In the genomic region with DNA sequence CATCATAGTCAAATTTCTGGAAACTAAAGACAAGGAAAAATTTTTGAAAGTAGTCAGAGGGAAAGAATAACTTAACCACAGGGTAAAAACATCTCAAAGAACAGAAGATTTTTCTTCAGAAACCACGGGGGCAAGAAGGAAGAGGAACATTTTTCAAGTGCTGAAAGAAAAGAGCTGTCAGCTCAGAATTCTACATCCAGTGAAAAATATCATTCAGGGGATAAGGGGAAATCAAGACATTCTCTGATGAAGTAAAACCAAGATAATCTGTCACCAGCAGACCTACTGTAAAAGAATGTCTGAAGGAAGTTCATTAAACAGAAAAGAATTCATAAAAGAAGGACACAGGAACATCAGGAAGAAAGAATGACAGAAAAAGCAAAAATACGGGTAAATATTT, we compare ENCODE assay signal across 15 cellular contexts.
DNase-seq lines count a peak whose midpoint lies in the region; ATAC-seq and TF ChIP-seq lines count a peak whose summit lies in the region.
"Had no signal": no experiment of that assay in that cellular context is flagged by ENCODE, and none has a peak within 500 bp of the region (broad histone marks: within the 10 kb centered on the region; RNA-seq: fewer than 3 reads in every experiment).

No MANE protein-coding gene starts in this region.

- POLR2A ChIA-PET in naive thymus-derived CD8-positive, alpha-beta T cell (lab: Charles Lee): no interaction called here

- H3K27me3 Mint-ChIP-seq in naive thymus-derived CD8-positive, alpha-beta T cell: peaks cover 19 to 47% (median 31%) of the 10 kb centered on the region in 5 donors

- H3K27ac ChIP-seq in osteoblast (ENCODE audit: low read depth, low read length): no peak overlapping the region
- no peak overlapping the region for H3K27ac ChIP-seq in dorsolateral prefrontal cortex
- H3K27ac ChIP-seq: C4-2B had no signal

- H3K27ac Mint-ChIP-seq in naive thymus-derived CD8-positive, alpha-beta T cell: no peak overlapping the region
- H3K27ac Mint-ChIP-seq: B cell; CD4-positive, alpha-beta memory T cell; H9 had no signal

- no peak overlapping the region for H3K4me3 ChIP-seq in fibroblast of pulmonary artery (replicated peaks; ENCODE audit: low read depth, low read length)
- H3K4me3 ChIP-seq in osteoblast (ENCODE audit: insufficient read depth, low read length): no peak overlapping the region
- H3K4me3 ChIP-seq in dorsolateral prefrontal cortex: no peak overlapping the region

- H2AFZ ChIP-seq in osteoblast (ENCODE audit: low read length): peak overlapping the region; percentile 26

- no peaks in the 10 kb centered on the region for H3K36me3 ChIP-seq in osteoblast (ENCODE audit: insufficient read depth, low read length)

- intact Hi-C loops in dorsolateral prefrontal cortex (cut with DNase I): no loop called here

- ATAC-seq in GM18517 (IDR thresholded peaks at IDR 0.05; ENCODE audit: unreplicated experiment): no peak
- ATAC-seq in naive thymus-derived CD8-positive, alpha-beta T cell: no peak

- no peak overlapping the region for H3K4me3 Mint-ChIP-seq in naive thymus-derived CD8-positive, alpha-beta T cell
- H3K4me3 Mint-ChIP-seq: B cell; CD4-positive, alpha-beta memory T cell; H9 had no signal

- peaks cover 0 to under 1% (median 0%) of the 10 kb centered on the region in 9 donors for H3K9me3 Mint-ChIP-seq in naive thymus-derived CD8-positive, alpha-beta T cell
- H3K9me3 Mint-ChIP-seq: H9 had no signal

- TF ChIP-seq CTCF in fibroblast of pulmonary artery (IDR thresholded peaks at IDR 0.05; ENCODE audit: low read length, missing control alignments) (no peak), osteoblast (IDR thresholded peaks at IDR 0.05; ENCODE audit: extremely low read depth, low read depth, low read length) (no peak), dorsolateral prefrontal cortex (IDR thresholded peaks at IDR 0.05 in 54 of 56, conservative IDR thresholded peaks at IDR 0.05 in 2 of 56; ENCODE audit: low read depth in 1 of 56, partially characterized antibody in 56 of 56) (no peak)

- H3K79me2 ChIP-seq in osteoblast (ENCODE audit: insufficient read depth, low read length): no peaks in the 10 kb centered on the region

- no peaks in the 10 kb centered on the region for H3K4me1 Mint-ChIP-seq in naive thymus-derived CD8-positive, alpha-beta T cell
- H3K4me1 Mint-ChIP-seq: B cell had no signal

- no peaks in the 10 kb centered on the region for H4K20me1 ChIP-seq in osteoblast (ENCODE audit: insufficient read depth, low read length)

- H3K27me3 ChIP-seq in osteoblast (ENCODE audit: insufficient read depth, low read length): no peaks in the 10 kb centered on the region
- H3K27me3 ChIP-seq in dorsolateral prefrontal cortex: peaks cover 0 to 10% (median 0%) of the 10 kb centered on the region in 45 donors

- no peak overlapping the region for H3K4me2 ChIP-seq in osteoblast (ENCODE audit: insufficient read depth, low read length)

- no peaks in the 10 kb centered on the region for H3K9me3 ChIP-seq in osteoblast (ENCODE audit: low read depth, low read length)

- peaks cover 17% of the 10 kb centered on the region for H3K4me1 ChIP-seq in osteoblast (ENCODE audit: insufficient read depth, low read length)

- H3K36me3 Mint-ChIP-seq in naive thymus-derived CD8-positive, alpha-beta T cell: no peaks in the 10 kb centered on the region
- H3K36me3 Mint-ChIP-seq: CD4-positive, alpha-beta memory T cell had no signal

- DNase-seq in EH (ENCODE audit: low read depth) (peak; percentile 25), astrocyte of the hippocampus (ENCODE audit: low read depth, low spot score) (peak; percentile 44), fibroblast of pulmonary artery (ENCODE audit: low read depth) (peak; percentile 35), osteoblast (ENCODE audit: insufficient read length, low spot score, missing footprints) (no peak), NCI-H1417 treated with DMSO at 0.1 percent for 48 hours (lab: John Stamatoyannopoulos, UW) (no peak), dorsolateral prefrontal cortex (no peak)
- DNase-seq in naive thymus-derived CD8-positive, alpha-beta T cell: no peak
- DNase-seq: CD4-positive, alpha-beta memory T cell; DMS79; EL; GOT3; H9 had no signal

Comparison
In these comparisons a context has a peak if more than half of its experiments do, and no peak if none do; other contexts are left out.
1. DNase-seq: peak in EH (single experiment), astrocyte of the hippocampus (single experiment) and fibroblast of pulmonary artery (single experiment); none in osteoblast (single experiment), naive thymus-derived CD8-positive, alpha-beta T cell (0 of 10), NCI-H1417 treated with DMSO at 0.1 percent for 48 hours (single experiment) and dorsolateral prefrontal cortex (0 of 10).